In genomic region chr9:26245072-26245471, GRCh38 we compare ENCODE assay signal across 23 cellular contexts.
DNase-seq lines count a peak whose midpoint lies in the region; ATAC-seq and TF ChIP-seq lines count a peak whose summit lies in the region.
"Had no signal": no experiment of that assay in that cellular context is flagged by ENCODE, and none has a peak within 500 bp of the region (broad histone marks: within the 10 kb centered on the region; RNA-seq: fewer than 3 reads in every experiment).

No MANE protein-coding gene starts in this region.

- no peaks in the 10 kb centered on the region; the same call in 1 of the 2 replicates for H3K9me1 ChIP-seq in IMR-90 (ENCODE audit: insufficient read depth, low read length)

- no peaks in the 10 kb centered on the region for H4K20me1 ChIP-seq in IMR-90 (ENCODE audit: insufficient read depth, low read length)
- H4K20me1 ChIP-seq: BLaER1 had no signal

- no peaks in the 10 kb centered on the region for H3K27me3 ChIP-seq in IMR-90 (ENCODE audit: control insufficient read depth, insufficient read depth, low read length)
- H3K27me3 ChIP-seq in kidney epithelial cell (ENCODE audit: control insufficient read depth, insufficient read depth, low read length): no peaks in the 10 kb centered on the region
- H3K27me3 ChIP-seq: BLaER1, Peyer's patch had no signal

- 0 out of 4 replicates have a peak overlapping the region, but pooled peaks of 1 of the 2 experiments have one; percentile 16 for H4K8ac ChIP-seq in IMR-90 (ENCODE audit: low read depth in 2 of 2, low read length in 2 of 2)

- no peaks in the 10 kb centered on the region for H3K79me1 ChIP-seq in IMR-90 (ENCODE audit: low read depth in 1 of 2, low read length in 2 of 2)

- H3K4me3 ChIP-seq in IMR-90 (ENCODE audit: insufficient read depth, low read depth, low read length): no peak overlapping the region
- H3K4me3 ChIP-seq in kidney epithelial cell (ENCODE audit: low read depth, low read length): no peak overlapping the region
- H3K4me3 ChIP-seq: BLaER1, GM12878, Peyer's patch had no signal

- TF ChIP-seq CTCF in IMR-90 (conservative IDR thresholded peaks at IDR 0.05; ENCODE audit: low read depth, low read length) (no peak), kidney epithelial cell (IDR thresholded peaks at IDR 0.05; ENCODE audit: insufficient read depth, low read length, poor library complexity, severe bottlenecking) (no peak)

- no peak overlapping the region for H3K9ac ChIP-seq in IMR-90 (ENCODE audit: low read depth, low read length)
- H3K9ac ChIP-seq: BLaER1 had no signal

- BruUV-seq in IMR-90 (replicated peaks; lab: Mats Ljungman, UMichigan): no TSS peak

- H2BK5ac ChIP-seq in IMR-90 (ENCODE audit: low read depth, low read length, poor library complexity, severe bottlenecking): no peak overlapping the region

- H3K23ac ChIP-seq in IMR-90 (ENCODE audit: low read depth, low read length): no peak overlapping the region

- no peak overlapping the region for H4K5ac ChIP-seq in IMR-90 (ENCODE audit: low read depth, low read length)

- no peak overlapping the region for H2AK5ac ChIP-seq in IMR-90 (ENCODE audit: low read depth, low read length)

- H2BK15ac ChIP-seq in IMR-90 (ENCODE audit: low read depth, low read length): no peak overlapping the region

- no peak for TF ChIP-seq RAD21 in IMR-90 (IDR thresholded peaks at IDR 0.05; ENCODE audit: low read length)

- dilution Hi-C loops in IMR-90 (cut with HindIII; ENCODE audit: low sequenced_read_pairs, unreplicated experiment): no loop called here

- H3K27ac ChIP-seq in IMR-90 (ENCODE audit: insufficient read depth, low read length): no peak overlapping the region
- no peak overlapping the region for H3K27ac ChIP-seq in caudate nucleus (ENCODE audit: low read depth, low read length)
- H3K27ac ChIP-seq: BLaER1, Peyer's patch had no signal

- H2BK20ac ChIP-seq in IMR-90 (ENCODE audit: low read depth, low read length): no peak overlapping the region

- no peak overlapping the region for H2AK9ac ChIP-seq in IMR-90 (replicated peaks; ENCODE audit: low read depth, low read length, poor library complexity)

- no peak overlapping the region; the same call in 1 of the 2 replicates for H2BK120ac ChIP-seq in IMR-90 (ENCODE audit: low read depth, low read length)

- H3K4ac ChIP-seq in IMR-90 (ENCODE audit: low read depth, low read length): no peak overlapping the region; the same call in 1 of the 2 replicates

- peaks cover 5% of the 10 kb centered on the region for H3K4me1 ChIP-seq in IMR-90 (ENCODE audit: control insufficient read depth, insufficient read depth, low read length)
- H3K4me1 ChIP-seq: BLaER1, Peyer's patch had no signal

- POLR2A ChIA-PET in IMR-90 (lab: Charles Lee; ENCODE audit: unreplicated experiment): no interaction called here

- no peak overlapping the region for H3K56ac ChIP-seq in IMR-90 (ENCODE audit: extremely low read depth, insufficient read depth, low read length)

- no peak for TF ChIP-seq POLR2A in IMR-90 (IDR thresholded peaks at IDR 0.05; ENCODE audit: low read depth, low read length)

- H3K36me3 ChIP-seq in IMR-90 (ENCODE audit: control insufficient read depth, insufficient read depth, low read length) (no peaks in the 10 kb centered on the region), kidney epithelial cell (ENCODE audit: control insufficient read depth, insufficient read depth, low read length) (no peaks in the 10 kb centered on the region)
- H3K36me3 ChIP-seq: BLaER1, Peyer's patch had no signal

- intact Hi-C loops in IMR-90 (cut with micrococcal nuclease) (no loop called here), posterior cingulate gyrus (cut with DNase I) (no loop called here)

- DNase-seq in ACHN (peak; percentile 63), IMR-90 (peak; percentile 20), kidney epithelial cell (ENCODE audit: low read depth) (peak; percentile 63), renal cortical epithelial cell (ENCODE audit: low read depth) (peak; percentile 76), middle frontal gyrus (ENCODE audit: extremely low spot score, low spot score) (no peak), posterior cingulate gyrus (no peak), caudate nucleus (lab: John Stamatoyannopoulos, UW) (no peak)
- no peak for DNase-seq in effector CD8-positive, alpha-beta T cell (lab: John Stamatoyannopoulos, UW)
- DNase-seq: CD4-positive, alpha-beta T cell; COR-L47; DMS 273 treated with DMSO at 0.1 percent for 48 hours; DMS79 treated with DMSO at 0.1 percent for 48 hours; H9; KG1; NCI-H1105; NCI-H146; NCI-H2029; NCI-H2227 treated with DMSO at 0.1 percent for 48 hours; NCI-H510A; NCI-H748 treated with DMSO at 0.1 percent for 48 hours; Peyer's patch had no signal

- no peak overlapping the region for H3K4me2 ChIP-seq in IMR-90 (ENCODE audit: low read depth, low read length)
- H3K4me2 ChIP-seq: BLaER1 had no signal

- ATAC-seq in IMR-90 (ENCODE audit: low read depth): no peak
- ATAC-seq: GM12878 had no signal

- in situ Hi-C loops in ACHN (cut with HindIII; ENCODE audit: low pct_ligation_motif_present, low pct_unique_long_range_greater_than_20kb, low sequenced_read_pairs) (no loop called here), IMR-90 (cut with MboI; ENCODE audit: low sequenced_read_pairs) (no loop called here)

- H3K14ac ChIP-seq in IMR-90 (replicated peaks; ENCODE audit: low read depth, low read length): no peak overlapping the region

- no peaks in the 10 kb centered on the region for H3K9me3 ChIP-seq in IMR-90 (ENCODE audit: control insufficient read depth, insufficient read depth, low read length)
- H3K9me3 ChIP-seq: BLaER1, Peyer's patch had no signal

- H3K18ac ChIP-seq in IMR-90 (ENCODE audit: low read depth, low read length): no peak overlapping the region

- H2AFZ ChIP-seq in IMR-90 (replicated peaks; ENCODE audit: low read length, poor library complexity): no peak overlapping the region

- CTCF ChIA-PET in IMR-90 (lab: Yijun Ruan, JAX): no interaction called here

- H4K91ac ChIP-seq in IMR-90 (ENCODE audit: insufficient read depth, low read depth, low read length): no peak overlapping the region

TF ChIP-seq in IMR-90, 13 proteins besides CTCF, POLR2A, EP300 and RAD21:
- TF ChIP-seq MAFK (IDR thresholded peaks at IDR 0.05; ENCODE audit: low read depth, low read length) (no peak), BHLHE40 (IDR thresholded peaks at IDR 0.05; ENCODE audit: low read depth, low read length) (no peak), RFX5 (IDR thresholded peaks at IDR 0.05; ENCODE audit: low read depth, low read length) (no peak), NFE2L2 (IDR thresholded peaks at IDR 0.05; ENCODE audit: low read depth, low read length) (no peak), ELK1 (IDR thresholded peaks at IDR 0.05; ENCODE audit: borderline replicate concordance, low read depth, low read length) (no peak), USF2 (IDR thresholded peaks at IDR 0.05; ENCODE audit: low read depth, low read length) (no peak), MAZ (IDR thresholded peaks at IDR 0.05; ENCODE audit: borderline replicate concordance, low read depth, low read length) (no peak), FOS (IDR thresholded peaks at IDR 0.05; ENCODE audit: low read depth, low read length) (no peak), SMC3 (IDR thresholded peaks at IDR 0.05; ENCODE audit: low read depth, low read length) (no peak), CHD1 (IDR thresholded peaks at IDR 0.05; ENCODE audit: low read depth, low read length) (no peak), MXI1 (IDR thresholded peaks at IDR 0.05; ENCODE audit: borderline replicate concordance, low read depth, low read length) (no peak), CEBPB (IDR thresholded peaks at IDR 0.05; ENCODE audit: low read depth, low read length) (no peak), RCOR1 (IDR thresholded peaks at IDR 0.05; ENCODE audit: insufficient replicate concordance, low read length) (no peak)

Comparison
In these comparisons a context has a peak if more than half of its experiments do, and no peak if none do; other contexts are left out.
1. DNase-seq: peak in ACHN (single experiment), IMR-90 (single experiment), kidney epithelial cell (single experiment) and renal cortical epithelial cell (single experiment); none in middle frontal gyrus (single experiment), posterior cingulate gyrus (0 of 10), caudate nucleus (0 of 61) and effector CD8-positive, alpha-beta T cell (single experiment).